9 cellular contexts compared by ENCODE assay signal in the genomic region with DNA sequence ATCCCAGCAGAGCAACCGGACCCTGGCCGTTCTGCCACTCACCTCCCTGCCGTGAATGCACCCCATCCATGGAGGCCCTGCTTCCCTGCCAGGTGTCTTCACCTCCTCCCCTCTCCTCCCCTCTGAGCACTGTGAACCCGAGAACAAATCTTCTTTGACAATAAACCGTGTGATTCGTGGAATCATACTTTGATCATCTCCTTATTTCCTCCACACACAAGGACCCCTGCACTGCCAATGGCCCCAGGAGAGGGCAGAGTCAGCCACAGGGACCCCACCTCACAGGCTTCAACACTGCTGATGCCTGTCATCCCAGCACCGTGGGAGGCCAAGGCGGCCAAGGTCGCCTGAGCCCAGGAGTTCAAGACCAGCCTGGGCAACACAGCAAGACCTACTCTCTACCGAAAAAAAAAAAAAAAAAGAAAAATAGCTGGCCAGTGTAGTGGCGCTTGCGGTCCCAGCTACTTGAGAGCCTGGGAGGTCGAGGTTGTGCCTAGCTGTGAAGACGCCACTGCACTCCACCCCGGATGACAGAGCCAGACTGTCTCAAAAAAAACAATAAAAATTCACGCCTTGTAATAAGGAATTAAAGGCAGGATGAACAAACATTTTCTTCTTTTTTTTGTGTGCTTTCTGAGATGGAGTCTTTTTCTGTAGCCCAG. TPM values are rescaled to one million over a fixed set of nuclear protein-coding genes. Genes with fewer than 3 reads are reported as not detected.
DNase-seq lines count a peak whose midpoint lies in the region; ATAC-seq, FAIRE-seq and TF ChIP-seq lines count a peak whose summit lies in the region.
"Had no signal": no experiment of that assay in that cellular context is flagged by ENCODE, and none has a peak within 500 bp of the region (broad histone marks: within the 10 kb centered on the region; RNA-seq: fewer than 3 reads in every experiment).

No MANE protein-coding gene starts in this region.

- peak overlapping the region; percentile 94 for H3K4me2 ChIP-seq in Loucy (ENCODE audit: low read depth, low read length, poor library complexity, severe bottlenecking)

- H2AFZ ChIP-seq in Loucy (ENCODE audit: low read length), result no peak overlapping the region
- no peak overlapping the region for H2AFZ ChIP-seq in neuron (ENCODE audit: low read depth, low read length)

- H3K4me1 Mint-ChIP-seq in Calu3 (ENCODE audit: low read depth, unreplicated experiment), result peaks cover 22% of the 10 kb centered on the region
- H3K4me1 Mint-ChIP-seq in dendritic cell treated with granulocyte-macrophage colony-stimulating factor and Interleukin-4, amounts not matched to agents 40 ng/mL and 50 ng/mL, for 4 days (ENCODE audit: low read depth), result peaks cover 48% of the 10 kb centered on the region

- intact Hi-C loops in Calu3 (cut with micrococcal nuclease; ENCODE audit: unreplicated experiment), result no loop called here
- intact Hi-C loops in dendritic cell treated with granulocyte-macrophage colony-stimulating factor and Interleukin-4, amounts not matched to agents 40 ng/mL and 50 ng/mL, for 4 days (cut with micrococcal nuclease), result no loop called here
- intact Hi-C loops in kidney (cut with DNase I), result no loop called here

- peaks cover 9% of the 10 kb centered on the region for H4K20me1 ChIP-seq in Loucy (ENCODE audit: insufficient read depth, low read length, poor library complexity, severe bottlenecking)

- TSS peak; percentile 62 for BruUV-seq in Calu3 (replicated peaks; lab: Mats Ljungman, UMichigan)

- H3K9me2 ChIP-seq in Loucy (replicated peaks; ENCODE audit: low read depth, low read length), result no peaks in the 10 kb centered on the region

- peak overlapping the region; percentile 94 for H3K4me3 Mint-ChIP-seq in Calu3 (ENCODE audit: low read depth, unreplicated experiment)
- H3K4me3 Mint-ChIP-seq in dendritic cell treated with granulocyte-macrophage colony-stimulating factor and Interleukin-4, amounts not matched to agents 40 ng/mL and 50 ng/mL, for 4 days, result peak overlapping the region; percentile 96

- no peaks in the 10 kb centered on the region for H3K9me3 Mint-ChIP-seq in Calu3 (ENCODE audit: low read depth, unreplicated experiment)
- no peaks in the 10 kb centered on the region for H3K9me3 Mint-ChIP-seq in dendritic cell treated with granulocyte-macrophage colony-stimulating factor and Interleukin-4, amounts not matched to agents 40 ng/mL and 50 ng/mL, for 4 days

- no peak overlapping the region for H3K27ac ChIP-seq in kidney (ENCODE audit: low read depth in 2 of 2, low read length in 2 of 2)

- no peaks in the 10 kb centered on the region for H3K27me3 ChIP-seq in Loucy (ENCODE audit: insufficient read depth, low read length, poor library complexity, severe bottlenecking)
- H3K27me3 ChIP-seq in neuron (ENCODE audit: insufficient read depth, low read length), result no peaks in the 10 kb centered on the region

- no peaks in the 10 kb centered on the region for H3F3A ChIP-seq in Loucy (ENCODE audit: low read depth)

- H3K4me1 ChIP-seq in Loucy (ENCODE audit: insufficient read depth, low read length, poor library complexity, severe bottlenecking) (peaks cover 12% of the 10 kb centered on the region), neuron (ENCODE audit: insufficient read depth, low read length) (peaks cover 29% of the 10 kb centered on the region), kidney (ENCODE audit: control insufficient read depth in 1 of 2, insufficient read depth in 1 of 2, low read depth in 1 of 2, low read length in 2 of 2) (peaks cover 10 to 21% of the 10 kb centered on the region in 2 donors)

- DNase-seq in Calu3 (no peak), NOMO-1 treated with dmso at 0.1 percent for 144 hours (lab: John Stamatoyannopoulos, UW; ENCODE audit: unreplicated experiment) (no peak), kidney (no peak)
- no peak for DNase-seq in stimulated activated CD4-positive, alpha-beta T cell treated with anti-CD3 and anti-CD28 coated beads, Interleukin-4, amount 100 ng/mL, for 1 hour
- DNase-seq: SIG-M5 had no signal

- H3K36me3 Mint-ChIP-seq in Calu3 (ENCODE audit: insufficient read depth, unreplicated experiment), result peaks cover 64% of the 10 kb centered on the region
- H3K36me3 Mint-ChIP-seq in dendritic cell treated with granulocyte-macrophage colony-stimulating factor and Interleukin-4, amounts not matched to agents 40 ng/mL and 50 ng/mL, for 4 days (ENCODE audit: low read depth), result peaks cover 37% of the 10 kb centered on the region

- ATAC-seq in GM18868 (IDR thresholded peaks at IDR 0.05; ENCODE audit: unreplicated experiment), result no peak

- CTCF ChIA-PET in Calu3 (lab: Charles Lee), result interaction anchor here (0.6 to 1.3 kb wide), 2 partner anchors 14 to 317 kb away, joined by 4 read pairs; no protein-coding TSS in a partner anchor

- no peaks in the 10 kb centered on the region for H3K36me3 ChIP-seq in Loucy (ENCODE audit: insufficient read depth, low read length)
- peaks cover 27% of the 10 kb centered on the region for H3K36me3 ChIP-seq in neuron (ENCODE audit: insufficient read depth, low read length)
- no peaks in the 10 kb centered on the region for H3K36me3 ChIP-seq in kidney (ENCODE audit: control insufficient read depth in 1 of 2, insufficient read depth in 2 of 2, low read length in 2 of 2)

- no peak overlapping the region for H3K27ac Mint-ChIP-seq in Calu3 (ENCODE audit: unreplicated experiment)
- H3K27ac Mint-ChIP-seq in dendritic cell treated with granulocyte-macrophage colony-stimulating factor and Interleukin-4, amounts not matched to agents 40 ng/mL and 50 ng/mL, for 4 days, result peak overlapping the region; percentile 80

- H3K9ac ChIP-seq in Loucy (ENCODE audit: low read depth, low read length, poor library complexity, severe bottlenecking), result peak overlapping the region; percentile 78
- no peak overlapping the region for H3K9ac ChIP-seq in kidney (ENCODE audit: low read length in 2 of 2)

- H3K27me3 Mint-ChIP-seq in Calu3 (ENCODE audit: unreplicated experiment), result no peaks in the 10 kb centered on the region
- H3K27me3 Mint-ChIP-seq in dendritic cell treated with granulocyte-macrophage colony-stimulating factor and Interleukin-4, amounts not matched to agents 40 ng/mL and 50 ng/mL, for 4 days, result no peaks in the 10 kb centered on the region

- peak overlapping the region; percentile 78 for H3K4me3 ChIP-seq in Loucy (ENCODE audit: low read length, poor library complexity, severe bottlenecking)
- peak overlapping the region; percentile 69 for H3K4me3 ChIP-seq in neuron (ENCODE audit: low read length)
- no peak overlapping the region for H3K4me3 ChIP-seq in kidney (ENCODE audit: low read length in 2 of 2)

- TF ChIP-seq CTCF in Calu3 (IDR thresholded peaks at IDR 0.05; ENCODE audit: unreplicated experiment) (no peak), Loucy (conservative IDR thresholded peaks at IDR 0.05; ENCODE audit: low read length) (no peak), kidney (IDR thresholded peaks at IDR 0.05; ENCODE audit: borderline replicate concordance, extremely low read depth, insufficient read depth) (no peak)

- no peaks in the 10 kb centered on the region for H3K9me3 ChIP-seq in Loucy (ENCODE audit: insufficient read depth, low read depth, low read length)
- H3K9me3 ChIP-seq in neuron (ENCODE audit: low read length), result peaks cover 3% of the 10 kb centered on the region
- H3K9me3 ChIP-seq in kidney (ENCODE audit: control insufficient read depth in 1 of 2, low read length in 2 of 2), result no peaks in the 10 kb centered on the region

- no peak for FAIRE-seq in kidney (lab: Jason Lieb, UNC)

- H3K79me2 ChIP-seq in Loucy (ENCODE audit: insufficient read depth, low read length), result peaks cover 35% of the 10 kb centered on the region

RNA-seq across cellular contexts. Expression of a gene that starts 1.1 kb away (rescaled TPM):
- total RNA-seq in Calu3 (2022), result 48.6 and 52.9 TPM in 2 replicates
- 6.3 TPM for total RNA-seq in kidney
- 2.8 TPM for polyA plus RNA-seq in kidney (ENCODE audit: insufficient read depth, low read depth, low replicate concordance)

RNA-seq across cellular contexts. Expression of a gene that starts 1.4 kb away (rescaled TPM):
- total RNA-seq in Calu3 (2022) (45.7 and 48.8 TPM in 2 replicates), kidney (70.9 TPM)
- polyA plus RNA-seq in kidney (ENCODE audit: insufficient read depth, low read depth, low replicate concordance), result 67.8 TPM

Comparison
In these comparisons a context has a peak if more than half of its experiments do, and no peak if none do; other contexts are left out.
1. H3K4me3 ChIP-seq: peak in Loucy (single experiment) and neuron (single experiment); none in kidney (0 of 2).